Comparison of ENCODE assay signal across 18 cellular contexts in the genomic region with DNA sequence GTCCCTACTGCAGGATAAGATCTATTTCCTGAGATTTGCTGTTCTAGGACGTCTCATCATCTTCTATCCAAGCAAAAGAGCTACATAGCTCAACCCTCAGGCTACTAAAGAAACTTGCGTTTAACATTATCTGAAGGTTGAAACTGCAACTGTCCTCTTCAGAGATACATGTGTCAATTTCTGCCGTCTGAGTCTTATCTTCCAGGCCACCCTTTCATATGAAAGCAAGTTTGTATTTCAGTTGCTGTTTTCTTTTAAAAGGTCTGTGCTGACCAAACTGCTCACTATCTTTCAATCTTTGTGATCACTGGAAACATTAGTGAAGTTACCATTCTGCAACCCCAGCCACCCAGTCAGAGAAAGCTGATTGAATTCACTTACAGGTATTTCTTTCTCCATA.
A peak's percentile ranks its signal among the peaks of the same experiment; 100 is the strongest.
DNase-seq lines count a peak whose midpoint lies in the region; ATAC-seq, FAIRE-seq and TF ChIP-seq lines count a peak whose summit lies in the region.
"Had no signal": no experiment of that assay in that cellular context is flagged by ENCODE, and none has a peak within 500 bp of the region (broad histone marks: within the 10 kb centered on the region; RNA-seq: fewer than 3 reads in every experiment).

No MANE protein-coding gene starts in this region.

- POLR2A ChIA-PET in K562 (lab: Yijun Ruan, JAX), result interaction anchor here (0.8 kb wide), 1 partner anchor 8 kb away, joined by 3 read pairs; no protein-coding TSS in a partner anchor

- TF ChIP-seq POLR2A in K562 (conservative IDR thresholded peaks at IDR 0.05) (no peak), suprapubic skin (IDR thresholded peaks at IDR 0.05) (no peak)

- H3K27me3 ChIP-seq in K562 (ENCODE audit: control insufficient read depth in 2 of 2, insufficient read depth in 2 of 2, low read length in 2 of 2) (peaks cover 0 to 7% of the 10 kb centered on the region in 2 experiments; a peak in 2 of 5 replicates), suprapubic skin (no peaks in the 10 kb centered on the region)

- H4K20me1 ChIP-seq in K562 (replicated peaks; ENCODE audit: control insufficient read depth, insufficient read depth, low read length), result no peaks in the 10 kb centered on the region

- no peaks in the 10 kb centered on the region for H3K36me3 ChIP-seq in K562 (ENCODE audit: control insufficient read depth, insufficient read depth, low read length)
- no peaks in the 10 kb centered on the region for H3K36me3 ChIP-seq in suprapubic skin

- no peaks in the 10 kb centered on the region for H3K79me2 ChIP-seq in K562 (ENCODE audit: control insufficient read depth, insufficient read depth, low read length)

- TF ChIP-seq RAD21 in K562 (CRISPR knock-in tag; conservative IDR thresholded peaks at IDR 0.05 in 1 of 2, IDR thresholded peaks at IDR 0.05 in 1 of 2), result no peak

- ATAC-seq in GM18520 (IDR thresholded peaks at IDR 0.05; ENCODE audit: unreplicated experiment), result peak; percentile 51
- ATAC-seq in GM21619 (IDR thresholded peaks at IDR 0.05; ENCODE audit: unreplicated experiment), result peak; percentile 72
- peak; percentile 50 for ATAC-seq in HG03280 (IDR thresholded peaks at IDR 0.05; ENCODE audit: unreplicated experiment)
- no peak for ATAC-seq in K562
- ATAC-seq in GM19455 (IDR thresholded peaks at IDR 0.05; ENCODE audit: unreplicated experiment), result no peak
- ATAC-seq in HG03039 (IDR thresholded peaks at IDR 0.05; ENCODE audit: unreplicated experiment), result no peak
- ATAC-seq: SK-N-SH treated with all-trans-retinoic acid at 6 μM for 48 hours had no signal

- no peak for TF ChIP-seq CTCF in K562 (IDR thresholded peaks at IDR 0.05 in 2 of 3, conservative IDR thresholded peaks at IDR 0.05 in 1 of 3; ENCODE audit: insufficient read depth in 2 of 3, low read depth in 1 of 3, low read length in 3 of 3)
- TF ChIP-seq CTCF in suprapubic skin (IDR thresholded peaks at IDR 0.05), result no peak

- CTCF ChIA-PET in K562 (lab: Yijun Ruan, JAX; ENCODE audit: low intra/inter-chr PET ratio), result no interaction called here

- no peak overlapping the region for H3K27ac ChIP-seq in K562 (ENCODE audit: extremely low read depth, low read depth, low read length)
- H3K27ac ChIP-seq in suprapubic skin, result no peak overlapping the region
- H3K27ac ChIP-seq: KMS-11 had no signal

- BruUV-seq in K562 (replicated peaks; lab: Mats Ljungman, UMichigan), result no TSS peak

- H3K9ac ChIP-seq in K562 (ENCODE audit: insufficient read depth in 1 of 2, low read depth in 2 of 2, low read length in 2 of 2), result no peak overlapping the region
- H3K9ac ChIP-seq: KMS-11 had no signal

- no peak overlapping the region for H2AFZ ChIP-seq in K562 (ENCODE audit: low read depth, low read length)

- H3K4me1 ChIP-seq in K562 (replicated peaks in 1 of 2; ENCODE audit: control insufficient read depth in 2 of 2, insufficient read depth in 2 of 2, low read length in 2 of 2) (no peaks in the 10 kb centered on the region), suprapubic skin (no peaks in the 10 kb centered on the region)

- WGBS in K562 (ENCODE audit: insufficient coverage, low coverage, missing lambda C conversion rate), result 0% methylated on average over 3 of the region's 3 CpGs
- WGBS in suprapubic skin, result 55% methylated on average over 3 of the region's 3 CpGs

- no peaks in the 10 kb centered on the region for H3K9me1 ChIP-seq in K562 (ENCODE audit: control insufficient read depth, insufficient read depth, low read length)

- no peak overlapping the region for H3K4me2 ChIP-seq in K562 (ENCODE audit: insufficient read depth, low read length)
- H3K4me2 ChIP-seq: KMS-11 had no signal

- no peak overlapping the region for H3K4me3 ChIP-seq in K562
- no peak overlapping the region for H3K4me3 ChIP-seq in suprapubic skin

- no peak for FAIRE-seq in K562 (lab: Jason Lieb, UNC)
- FAIRE-seq: RCC 7860 had no signal

- in situ Hi-C loops in K562 (cut with MboI), result no loop called here

- intact Hi-C loops in K562 (cut with micrococcal nuclease), result no loop called here

- no peaks in the 10 kb centered on the region for H3K9me3 ChIP-seq in K562 (replicated peaks; ENCODE audit: control insufficient read depth, insufficient read depth, low read depth, low read length)
- H3K9me3 ChIP-seq in suprapubic skin, result peaks cover 7% of the 10 kb centered on the region

- no peak for DNase-seq in K562 (ENCODE audit: extremely low read depth in 1 of 4, low spot score in 3 of 4)
- no peak for DNase-seq in glomerular visceral epithelial cell (ENCODE audit: extremely low spot score)
- no peak for DNase-seq in suprapubic skin (ENCODE audit: low spot score in 2 of 2)
- DNase-seq: COR-L47, DMS153, GOT3, NCI-H1092, NCI-H2081 treated with DMSO at 0.1 percent for 48 hours, NCI-H510A treated with DMSO at 0.1 percent for 48 hours, Right ventricle myocardium superior had no signal

- no peak for TF ChIP-seq EP300 in K562 (IDR thresholded peaks at IDR 0.05; ENCODE audit: low read length)
- no peak for TF ChIP-seq EP300 in suprapubic skin (IDR thresholded peaks at IDR 0.05)

TF ChIP-seq in K562, 482 proteins besides CTCF, POLR2A, EP300 and RAD21 (continues in another document):
- TF ChIP-seq FOXM1 (IDR thresholded peaks at IDR 0.05; ENCODE audit: low read depth), result peak; percentile 32; the same call in 1 of the 2 replicates
- TF ChIP-seq FOXM1 (CRISPR knock-in tag; IDR thresholded peaks at IDR 0.05; ENCODE audit: low read depth), result no peak
- no peak for TF ChIP-seq EHMT2 (IDR thresholded peaks at IDR 0.05)
- TF ChIP-seq, protein P1, sequence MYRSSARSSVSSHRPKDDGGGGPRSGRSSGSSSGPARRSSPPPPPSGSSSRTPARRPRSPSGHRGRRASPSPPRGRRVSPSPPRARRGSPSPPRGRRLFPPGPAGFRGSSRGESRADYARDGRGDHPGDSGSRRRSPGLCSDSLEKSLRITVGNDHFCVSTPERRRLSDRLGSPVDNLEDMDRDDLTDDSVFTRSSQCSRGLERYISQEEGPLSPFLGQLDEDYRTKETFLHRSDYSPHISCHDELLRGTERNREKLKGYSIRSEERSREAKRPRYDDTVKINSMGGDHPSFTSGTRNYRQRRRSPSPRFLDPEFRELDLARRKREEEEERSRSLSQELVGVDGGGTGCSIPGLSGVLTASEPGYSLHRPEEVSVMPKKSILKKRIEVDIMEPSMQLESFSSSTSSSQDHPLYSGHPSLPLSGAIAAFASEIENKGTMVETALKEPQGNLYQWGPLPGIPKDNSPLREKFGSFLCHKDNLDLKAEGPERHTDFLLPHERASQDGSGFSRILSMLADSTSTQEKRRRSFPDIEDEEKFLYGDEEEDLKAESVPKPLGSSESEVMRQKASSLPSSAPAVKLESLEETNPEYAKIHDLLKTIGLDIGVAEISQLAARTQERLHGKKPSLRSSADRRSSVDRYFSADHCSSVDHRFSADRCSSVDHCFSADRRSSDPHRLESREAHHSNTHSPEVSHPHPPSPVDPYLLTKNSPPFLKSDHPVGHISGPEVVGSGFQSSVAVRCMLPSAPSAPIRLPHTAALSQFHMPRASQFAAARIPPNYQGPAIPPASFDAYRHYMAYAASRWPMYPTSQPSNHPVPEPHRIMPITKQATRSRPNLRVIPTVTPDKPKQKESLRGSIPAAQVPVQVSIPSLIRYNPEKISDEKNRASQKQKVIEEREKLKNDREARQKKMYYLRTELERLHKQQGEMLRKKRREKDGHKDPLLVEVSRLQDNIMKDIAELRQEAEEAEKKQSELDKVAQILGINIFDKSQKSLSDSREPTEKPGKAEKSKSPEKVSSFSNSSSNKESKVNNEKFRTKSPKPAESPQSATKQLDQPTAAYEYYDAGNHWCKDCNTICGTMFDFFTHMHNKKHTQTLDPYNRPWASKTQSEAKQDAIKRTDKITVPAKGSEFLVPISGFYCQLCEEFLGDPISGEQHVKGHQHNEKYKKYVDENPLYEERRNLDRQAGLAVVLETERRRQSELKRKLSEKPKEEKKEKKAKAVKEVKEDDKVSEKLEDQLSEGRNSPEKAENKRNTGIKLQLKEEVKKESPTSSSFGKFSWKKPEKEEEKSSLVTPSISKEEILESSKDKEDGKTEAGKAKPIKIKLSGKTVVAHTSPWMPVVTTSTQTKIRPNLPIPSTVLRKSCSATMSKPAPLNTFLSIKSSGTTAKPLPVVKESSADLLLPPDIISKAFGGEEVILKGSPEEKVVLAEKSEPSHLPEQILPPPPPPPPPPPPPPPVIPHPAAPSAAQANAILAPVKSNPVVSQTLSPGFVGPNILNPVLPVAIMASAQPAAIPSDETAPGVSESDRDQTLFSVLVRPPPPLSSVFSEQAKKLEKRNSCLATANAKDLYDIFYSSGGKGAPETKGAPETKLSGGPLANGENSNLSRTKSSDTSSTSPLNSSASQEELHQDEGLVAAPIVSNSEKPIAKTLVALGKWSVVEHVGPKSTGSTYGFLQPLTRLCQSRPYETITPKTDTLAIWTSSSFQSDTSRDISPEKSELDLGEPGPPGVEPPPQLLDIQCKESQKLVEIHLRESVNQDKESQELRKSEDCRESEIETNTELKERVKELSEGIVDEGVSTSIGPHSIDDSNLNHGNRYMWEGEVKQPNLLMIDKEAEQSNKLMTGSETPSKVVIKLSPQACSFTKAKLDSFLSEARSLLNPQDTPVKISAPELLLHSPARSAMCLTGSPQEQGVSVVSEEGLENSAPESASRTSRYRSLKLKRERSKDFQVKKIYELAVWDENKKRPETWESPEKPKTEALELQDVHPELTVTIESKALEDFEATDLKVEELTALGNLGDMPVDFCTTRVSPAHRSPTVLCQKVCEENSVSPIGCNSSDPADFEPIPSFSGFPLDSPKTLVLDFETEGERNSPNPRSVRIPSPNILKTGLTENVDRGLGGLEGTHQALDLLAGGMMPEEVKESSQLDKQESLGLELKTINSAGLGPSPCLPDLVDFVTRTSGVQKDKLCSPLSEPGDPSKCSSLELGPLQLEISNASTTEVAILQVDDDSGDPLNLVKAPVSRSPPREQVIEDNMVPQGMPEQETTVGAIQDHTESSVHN (IDR thresholded peaks at IDR 0.05; ENCODE audit: borderline replicate concordance in 1 of 2, low read depth in 1 of 2), result no peak
- TF ChIP-seq, protein P2, sequence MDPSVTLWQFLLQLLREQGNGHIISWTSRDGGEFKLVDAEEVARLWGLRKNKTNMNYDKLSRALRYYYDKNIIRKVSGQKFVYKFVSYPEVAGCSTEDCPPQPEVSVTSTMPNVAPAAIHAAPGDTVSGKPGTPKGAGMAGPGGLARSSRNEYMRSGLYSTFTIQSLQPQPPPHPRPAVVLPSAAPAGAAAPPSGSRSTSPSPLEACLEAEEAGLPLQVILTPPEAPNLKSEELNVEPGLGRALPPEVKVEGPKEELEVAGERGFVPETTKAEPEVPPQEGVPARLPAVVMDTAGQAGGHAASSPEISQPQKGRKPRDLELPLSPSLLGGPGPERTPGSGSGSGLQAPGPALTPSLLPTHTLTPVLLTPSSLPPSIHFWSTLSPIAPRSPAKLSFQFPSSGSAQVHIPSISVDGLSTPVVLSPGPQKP (CRISPR knock-in tag; IDR thresholded peaks at IDR 0.05), result no peak

Comparison
In these comparisons a context has a peak if more than half of its experiments do, and no peak if none do; other contexts are left out.
1. ATAC-seq: peak in GM18520 (single experiment), GM21619 (single experiment) and HG03280 (single experiment); none in K562 (single experiment), GM19455 (single experiment) and HG03039 (single experiment).